In the genomic region with DNA sequence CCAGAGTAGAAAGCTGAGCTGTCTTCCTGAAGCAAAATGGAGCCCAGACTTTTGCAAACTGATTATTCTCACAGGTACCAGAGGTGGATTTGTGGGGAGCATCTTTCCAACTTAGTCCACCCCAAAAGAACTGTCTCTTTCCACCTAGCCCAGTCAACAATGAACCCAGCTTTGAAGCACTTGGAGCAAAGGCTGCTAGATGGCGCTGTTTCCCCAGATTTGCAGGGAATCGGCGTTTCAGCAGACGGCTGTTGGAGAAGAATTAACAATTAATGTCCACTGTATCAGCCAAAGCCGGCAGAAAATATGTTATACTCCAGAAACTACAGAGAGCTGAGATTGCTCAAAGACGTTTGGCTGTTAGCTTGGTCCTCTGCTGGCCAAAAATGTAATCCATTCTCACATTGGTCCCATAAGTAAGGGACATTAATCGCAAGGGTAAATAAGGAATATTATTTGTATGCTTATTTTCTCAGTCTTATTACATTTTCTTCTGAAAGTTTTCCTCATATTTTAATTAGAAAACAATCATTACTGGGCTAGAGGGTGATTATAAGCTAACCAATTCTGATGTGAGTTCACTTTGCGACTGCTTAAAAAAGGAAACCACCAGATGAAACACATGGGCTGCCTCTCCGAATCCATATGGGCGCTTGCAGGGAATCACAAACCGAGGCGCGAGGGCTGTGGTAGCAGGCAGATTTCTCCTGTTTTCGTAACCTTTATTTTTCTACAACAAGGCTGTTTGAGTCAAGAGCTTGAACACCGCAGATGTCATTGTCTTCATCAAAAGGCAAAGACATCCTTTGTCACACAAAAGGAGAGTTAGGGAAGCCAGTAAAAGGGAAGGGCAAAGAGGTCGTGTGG, we compare ENCODE assay signal across 9 cellular contexts.
DNase-seq lines count a peak whose midpoint lies in the region; ATAC-seq and TF ChIP-seq lines count a peak whose summit lies in the region.
"Had no signal": no experiment of that assay in that cellular context is flagged by ENCODE, and none has a peak within 500 bp of the region (broad histone marks: within the 10 kb centered on the region; RNA-seq: fewer than 3 reads in every experiment).

No MANE protein-coding gene starts in this region.

- H3K4me1 ChIP-seq in prostate gland (replicated peaks) = no peaks in the 10 kb centered on the region
- H3K4me1 ChIP-seq: gastrocnemius medialis had no signal

- H3K27ac Mint-ChIP-seq in natural killer cell = no peak overlapping the region
- H3K27ac Mint-ChIP-seq in natural killer cell treated with Interleukin-12 subunit alpha and Interleukin-12 subunit beta and Interleukin-15 and Interleukin-18, amount 100 ng/mL, for 72 hours = no peak overlapping the region

- ATAC-seq in natural killer cell (no peak), HG03025 (IDR thresholded peaks at IDR 0.05; ENCODE audit: low FRiP score, unreplicated experiment) (peak; percentile 50)
- no peak for ATAC-seq in natural killer cell treated with Interleukin-12 subunit alpha and Interleukin-12 subunit beta and Interleukin-15 and Interleukin-18, amount 100 ng/mL, for 72 hours

- no peaks in the 10 kb centered on the region for H3K9me3 Mint-ChIP-seq in natural killer cell
- H3K9me3 Mint-ChIP-seq in natural killer cell treated with Interleukin-12 subunit alpha and Interleukin-12 subunit beta and Interleukin-15 and Interleukin-18, amount 100 ng/mL, for 72 hours = no peaks in the 10 kb centered on the region

- peaks cover 4% of the 10 kb centered on the region for H3K27me3 ChIP-seq in prostate gland (replicated peaks; ENCODE audit: insufficient read depth)
- H3K27me3 ChIP-seq: gastrocnemius medialis had no signal

- no peaks in the 10 kb centered on the region for H3K36me3 ChIP-seq in prostate gland
- H3K36me3 ChIP-seq: gastrocnemius medialis had no signal

- TF ChIP-seq CTCF in natural killer cell (IDR thresholded peaks at IDR 0.05) (peak; percentile 45), prostate gland (IDR thresholded peaks at IDR 0.05) (peak in 2 of 4 experiments; percentile 16 to 21)

- no peak for DNase-seq in natural killer cell
- no peak for DNase-seq in natural killer cell treated with Interleukin-12 subunit alpha and Interleukin-12 subunit beta and Interleukin-15 and Interleukin-18, amount 100 ng/mL, for 72 hours (ENCODE audit: low spot score)
- peak; percentile 46 for DNase-seq in NCI-H510A (lab: John Stamatoyannopoulos, UW)
- DNase-seq in amygdala (lab: John Stamatoyannopoulos, UW) = peak in 54 of 56 donors; percentile 5 to 87 (median 50)
- peak in 46 of 51 donors; percentile 2 to 81 (median 46) for DNase-seq in hypothalamus (lab: John Stamatoyannopoulos, UW)
- DNase-seq in stimulated activated CD4-positive, alpha-beta T cell treated with anti-CD3 and anti-CD28 coated beads, Interleukin-4, amount 100 ng/mL, for 48 hours (ENCODE audit: low read depth in 2 of 2) = peak; percentile 9 to 43
- no peak for DNase-seq in prostate gland (ENCODE audit: low spot score)
- DNase-seq: gastrocnemius medialis had no signal

- H3K9me3 ChIP-seq in prostate gland = no peaks in the 10 kb centered on the region
- H3K9me3 ChIP-seq: gastrocnemius medialis had no signal

- intact Hi-C loops in natural killer cell (cut with micrococcal nuclease) = no loop called here
- intact Hi-C loops in prostate gland (cut with DNase I) = no loop called here

- no peak for TF ChIP-seq POLR2A in prostate gland (IDR thresholded peaks at IDR 0.05)

- no peaks in the 10 kb centered on the region for H3K36me3 Mint-ChIP-seq in natural killer cell
- no peaks in the 10 kb centered on the region for H3K36me3 Mint-ChIP-seq in natural killer cell treated with Interleukin-12 subunit alpha and Interleukin-12 subunit beta and Interleukin-15 and Interleukin-18, amount 100 ng/mL, for 72 hours

- 46% methylated on average over 16 of the region's 16 CpGs for WGBS in prostate gland

- no peak overlapping the region for H3K4me3 Mint-ChIP-seq in natural killer cell
- no peak overlapping the region for H3K4me3 Mint-ChIP-seq in natural killer cell treated with Interleukin-12 subunit alpha and Interleukin-12 subunit beta and Interleukin-15 and Interleukin-18, amount 100 ng/mL, for 72 hours

- H3K4me1 Mint-ChIP-seq in natural killer cell = no peaks in the 10 kb centered on the region
- no peaks in the 10 kb centered on the region for H3K4me1 Mint-ChIP-seq in natural killer cell treated with Interleukin-12 subunit alpha and Interleukin-12 subunit beta and Interleukin-15 and Interleukin-18, amount 100 ng/mL, for 72 hours (ENCODE audit: low read depth in 2 of 2)

- H3K27ac ChIP-seq in prostate gland = no peak overlapping the region
- H3K27ac ChIP-seq: gastrocnemius medialis had no signal

- peaks cover 18 to 58% of the 10 kb centered on the region in 2 donors for H3K27me3 Mint-ChIP-seq in natural killer cell (ENCODE audit: low read depth in 2 of 2)
- H3K27me3 Mint-ChIP-seq in natural killer cell treated with Interleukin-12 subunit alpha and Interleukin-12 subunit beta and Interleukin-15 and Interleukin-18, amount 100 ng/mL, for 72 hours = peaks cover 28 to 36% of the 10 kb centered on the region in 2 donors

- H3K4me3 ChIP-seq in prostate gland = no peak overlapping the region
- H3K4me3 ChIP-seq: gastrocnemius medialis had no signal

Comparison
In these comparisons a context has a peak if more than half of its experiments do, and no peak if none do; other contexts are left out.
1. DNase-seq: peak in NCI-H510A (single experiment), amygdala (54 of 56), hypothalamus (46 of 51) and stimulated activated CD4-positive, alpha-beta T cell treated with anti-CD3 and anti-CD28 coated beads, Interleukin-4, amount 100 ng/mL, for 48 hours (2 of 2); none in natural killer cell (single experiment), natural killer cell treated with Interleukin-12 subunit alpha and Interleukin-12 subunit beta and Interleukin-15 and Interleukin-18, amount 100 ng/mL, for 72 hours (single experiment) and prostate gland (single experiment).